Comparison of ENCODE assay signal across 19 cellular contexts in genomic region chr6:148325316-148326068, GRCh38. TPM values are rescaled to one million over a fixed set of nuclear protein-coding genes. Genes with fewer than 3 reads are reported as not detected.
"Had no signal": no experiment of that assay in that cellular context is flagged by ENCODE, and none has a peak within 500 bp of the region (broad histone marks: within the 10 kb centered on the region; RNA-seq: fewer than 3 reads in every experiment).

No MANE protein-coding gene starts in this region.

- H3K4me3 Mint-ChIP-seq: activated naive CD4-positive, alpha-beta T cell treated with anti-CD3 and anti-CD28 coated beads for 36 hours; activated T-helper 17 cell treated with anti-CD3 and anti-CD28 coated beads, Interleukin-2, amount 50 U/mL, for 72 hours; endodermal cell; naive thymus-derived CD4-positive, alpha-beta T cell; stimulated activated effector memory CD8-positive, alpha-beta T cell treated with anti-CD3 and anti-CD28 coated beads, Interleukin-12 subunit alpha, Interleukin-12 subunit beta, amount 100 ng/mL, for 72 hours had no signal

- H3K9ac ChIP-seq: parathyroid adenoma had no signal

- DNase-seq: activated CD4-positive, alpha-beta T cell treated with anti-CD3 and anti-CD28 coated beads, Interleukin-2, amount 50 U/mL, for 4 hours; activated CD4-positive, CD25-positive, alpha-beta regulatory T cell treated with anti-CD3 and anti-CD28 coated beads, Interleukin-2, amount 50 U/mL, for 72 hours; activated naive CD4-positive, alpha-beta T cell treated with anti-CD3 and anti-CD28 coated beads for 36 hours; cerebellar nuclear complex; endodermal cell; erythroblast; mammary epithelial cell; mucosa of descending colon; naive thymus-derived CD4-positive, alpha-beta T cell; sigmoid colon; stimulated activated CD4-positive, alpha-beta T cell treated with anti-CD3 and anti-CD28 coated beads, Interleukin-12 subunit alpha, Interleukin-12 subunit beta, amount 100 ng/mL, for 4 hours had no signal

- H3K4me2 ChIP-seq: hepatocyte had no signal

- H3K27me3 ChIP-seq: ascending aorta, breast epithelium, hepatocyte, sigmoid colon had no signal

- ATAC-seq: activated T-helper 17 cell treated with anti-CD3 and anti-CD28 coated beads, Interleukin-2, amount 50 U/mL, for 72 hours; mucosa of descending colon; stimulated activated effector memory CD8-positive, alpha-beta T cell treated with anti-CD3 and anti-CD28 coated beads, Interleukin-12 subunit alpha, Interleukin-12 subunit beta, amount 100 ng/mL, for 72 hours had no signal

- H3K4me1 ChIP-seq: parathyroid adenoma had no signal

- H3K27ac Mint-ChIP-seq: activated naive CD4-positive, alpha-beta T cell treated with anti-CD3 and anti-CD28 coated beads for 36 hours; activated T-helper 17 cell treated with anti-CD3 and anti-CD28 coated beads, Interleukin-2, amount 50 U/mL, for 72 hours; endodermal cell; naive thymus-derived CD4-positive, alpha-beta T cell; stimulated activated effector memory CD8-positive, alpha-beta T cell treated with anti-CD3 and anti-CD28 coated beads, Interleukin-12 subunit alpha, Interleukin-12 subunit beta, amount 100 ng/mL, for 72 hours had no signal

- FAIRE-seq: keratinocyte, urothelium cell line had no signal

- H3K27ac ChIP-seq: ascending aorta, breast epithelium, hepatocyte, parathyroid adenoma, sigmoid colon had no signal

- H3K4me1 Mint-ChIP-seq: activated T-helper 17 cell treated with anti-CD3 and anti-CD28 coated beads, Interleukin-2, amount 50 U/mL, for 72 hours; naive thymus-derived CD4-positive, alpha-beta T cell; stimulated activated effector memory CD8-positive, alpha-beta T cell treated with anti-CD3 and anti-CD28 coated beads, Interleukin-12 subunit alpha, Interleukin-12 subunit beta, amount 100 ng/mL, for 72 hours had no signal

- H3K9me3 Mint-ChIP-seq: activated naive CD4-positive, alpha-beta T cell treated with anti-CD3 and anti-CD28 coated beads for 36 hours; activated T-helper 17 cell treated with anti-CD3 and anti-CD28 coated beads, Interleukin-2, amount 50 U/mL, for 72 hours; endodermal cell had no signal

- H3K4me3 ChIP-seq: ascending aorta, breast epithelium, hepatocyte, mucosa of descending colon, sigmoid colon had no signal

- H3K9me3 ChIP-seq: ascending aorta, breast epithelium, mucosa of descending colon, sigmoid colon had no signal

- H2AFZ ChIP-seq: hepatocyte, parathyroid adenoma had no signal

- H3K36me3 ChIP-seq: ascending aorta, breast epithelium, sigmoid colon had no signal

- H3K79me2 ChIP-seq: hepatocyte, parathyroid adenoma had no signal

- H3K36me3 Mint-ChIP-seq: naive thymus-derived CD4-positive, alpha-beta T cell; stimulated activated effector memory CD8-positive, alpha-beta T cell treated with anti-CD3 and anti-CD28 coated beads, Interleukin-12 subunit alpha, Interleukin-12 subunit beta, amount 100 ng/mL, for 72 hours had no signal

RNA-seq across cellular contexts. Expression of gene SASH1, which starts 17.1 kb away (rescaled TPM):
- total RNA-seq: activated naive CD4-positive, alpha-beta T cell treated with anti-CD3 and anti-CD28 coated beads for 36 hours had no signal
- polyA plus RNA-seq: naive thymus-derived CD4-positive, alpha-beta T cell had no signal
